Comparison of ENCODE assay signal across 1 cellular context in the genomic region with DNA sequence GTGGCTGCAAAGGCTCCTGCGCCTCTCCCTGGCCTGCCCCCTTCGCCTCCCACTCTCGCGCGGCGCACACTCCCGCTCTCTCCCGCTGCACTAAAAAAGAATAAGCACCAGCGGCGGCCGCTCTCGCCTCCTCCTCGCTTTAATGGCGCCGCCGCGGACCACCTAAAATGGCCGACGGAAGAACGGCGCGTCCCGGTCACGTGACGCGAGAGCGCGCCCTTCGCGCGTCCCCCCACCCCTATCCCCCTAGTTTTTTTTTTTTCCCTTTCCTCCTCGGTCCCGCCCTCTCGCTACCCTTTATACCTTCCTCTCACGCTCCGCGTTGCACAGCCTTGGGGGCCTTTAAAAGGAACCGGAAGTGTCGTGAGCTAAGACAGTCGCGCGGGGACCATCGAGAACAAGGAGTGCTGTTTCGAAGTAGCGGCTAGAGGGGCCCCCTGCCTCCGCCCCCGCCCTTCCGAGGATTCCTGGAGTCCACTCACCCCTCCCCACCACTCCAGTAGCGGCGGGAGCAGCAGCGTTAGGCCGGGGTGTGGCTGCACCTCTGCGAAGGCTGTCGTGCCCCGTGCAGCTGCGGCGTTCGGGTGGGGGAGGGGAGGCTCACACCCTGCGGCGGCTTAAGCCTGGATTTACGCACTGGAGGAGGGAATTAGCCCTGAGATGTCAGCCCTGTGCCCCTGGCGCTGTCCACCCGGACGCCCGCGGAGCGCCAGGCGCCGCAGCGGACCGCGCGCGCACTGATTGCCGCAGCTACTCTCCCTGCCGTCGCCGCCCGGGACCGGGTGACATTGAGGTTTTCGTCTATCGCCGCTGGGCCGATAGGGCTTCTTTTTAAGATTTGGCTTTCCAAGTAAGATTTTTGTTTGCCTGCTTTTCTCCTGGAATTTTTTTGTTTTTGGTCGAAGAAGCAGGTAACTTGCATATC.
TF ChIP-seq lines count a peak whose summit lies in the region.

A gene with protein sequence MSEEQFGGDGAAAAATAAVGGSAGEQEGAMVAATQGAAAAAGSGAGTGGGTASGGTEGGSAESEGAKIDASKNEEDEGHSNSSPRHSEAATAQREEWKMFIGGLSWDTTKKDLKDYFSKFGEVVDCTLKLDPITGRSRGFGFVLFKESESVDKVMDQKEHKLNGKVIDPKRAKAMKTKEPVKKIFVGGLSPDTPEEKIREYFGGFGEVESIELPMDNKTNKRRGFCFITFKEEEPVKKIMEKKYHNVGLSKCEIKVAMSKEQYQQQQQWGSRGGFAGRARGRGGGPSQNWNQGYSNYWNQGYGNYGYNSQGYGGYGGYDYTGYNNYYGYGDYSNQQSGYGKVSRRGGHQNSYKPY (minus strand): TSS at position 176 of the 925 bp plus-strand sequence. CDS start 313 bp downstream, outside the sequence.

TF ChIP-seq in HepG2, 621 proteins besides CTCF, POLR2A, EP300 and RAD21 (continued from another document and continues in another):
- TF ChIP-seq, protein P1, sequence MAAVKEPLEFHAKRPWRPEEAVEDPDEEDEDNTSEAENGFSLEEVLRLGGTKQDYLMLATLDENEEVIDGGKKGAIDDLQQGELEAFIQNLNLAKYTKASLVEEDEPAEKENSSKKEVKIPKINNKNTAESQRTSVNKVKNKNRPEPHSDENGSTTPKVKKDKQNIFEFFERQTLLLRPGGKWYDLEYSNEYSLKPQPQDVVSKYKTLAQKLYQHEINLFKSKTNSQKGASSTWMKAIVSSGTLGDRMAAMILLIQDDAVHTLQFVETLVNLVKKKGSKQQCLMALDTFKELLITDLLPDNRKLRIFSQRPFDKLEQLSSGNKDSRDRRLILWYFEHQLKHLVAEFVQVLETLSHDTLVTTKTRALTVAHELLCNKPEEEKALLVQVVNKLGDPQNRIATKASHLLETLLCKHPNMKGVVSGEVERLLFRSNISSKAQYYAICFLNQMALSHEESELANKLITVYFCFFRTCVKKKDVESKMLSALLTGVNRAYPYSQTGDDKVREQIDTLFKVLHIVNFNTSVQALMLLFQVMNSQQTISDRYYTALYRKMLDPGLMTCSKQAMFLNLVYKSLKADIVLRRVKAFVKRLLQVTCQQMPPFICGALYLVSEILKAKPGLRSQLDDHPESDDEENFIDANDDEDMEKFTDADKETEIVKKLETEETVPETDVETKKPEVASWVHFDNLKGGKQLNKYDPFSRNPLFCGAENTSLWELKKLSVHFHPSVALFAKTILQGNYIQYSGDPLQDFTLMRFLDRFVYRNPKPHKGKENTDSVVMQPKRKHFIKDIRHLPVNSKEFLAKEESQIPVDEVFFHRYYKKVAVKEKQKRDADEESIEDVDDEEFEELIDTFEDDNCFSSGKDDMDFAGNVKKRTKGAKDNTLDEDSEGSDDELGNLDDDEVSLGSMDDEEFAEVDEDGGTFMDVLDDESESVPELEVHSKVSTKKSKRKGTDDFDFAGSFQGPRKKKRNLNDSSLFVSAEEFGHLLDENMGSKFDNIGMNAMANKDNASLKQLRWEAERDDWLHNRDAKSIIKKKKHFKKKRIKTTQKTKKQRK (IDR thresholded peaks at IDR 0.05; ENCODE audit: low read length): no peak
- TF ChIP-seq NFKB2 (CRISPR knock-in tag; IDR thresholded peaks at IDR 0.05; ENCODE audit: borderline replicate concordance) (peak; percentile 82; the same call in 1 of the 2 replicates), ZNF256 (CRISPR knock-in tag; conservative IDR thresholded peaks at IDR 0.05) (peak; percentile 52; the same call in 1 of the 2 replicates), HNRNPH1 (optimal IDR thresholded peaks at IDR 0.05; ENCODE audit: low read depth, low read length) (no peak), EHMT2 (IDR thresholded peaks at IDR 0.05; ENCODE audit: borderline replicate concordance, low read depth, low read length) (no peak), SP1 (IDR thresholded peaks at IDR 0.05) (no peak), SP1 (CRISPR knock-in tag; IDR thresholded peaks at IDR 0.05) (no peak; the same call in 1 of the 2 replicates), SYNCRIP (IDR thresholded peaks at IDR 0.05; ENCODE audit: insufficient read depth, low read depth, low read length) (no peak), ATAD3A (CRISPR knock-in tag; IDR thresholded peaks at IDR 0.05) (peak; percentile 62; the same call in 1 of the 2 replicates), IKZF4 (CRISPR knock-in tag; IDR thresholded peaks at IDR 0.05; ENCODE audit: borderline replicate concordance, low read depth, not compliant biosample characterization) (no peak), RXRA (CRISPR knock-in tag; IDR thresholded peaks at IDR 0.05) (peak; percentile 81), ZEB1 (IDR thresholded peaks at IDR 0.05; ENCODE audit: insufficient replicate concordance, low read depth) (no peak), RELA (CRISPR knock-in tag; IDR thresholded peaks at IDR 0.05) (0 out of 2 replicates have a peak, but pooled peaks have one; percentile 48), NBN (conservative IDR thresholded peaks at IDR 0.05) (no peak), ZNF446 (CRISPR knock-in tag; IDR thresholded peaks at IDR 0.05) (no peak), ZNF253 (CRISPR knock-in tag; IDR thresholded peaks at IDR 0.05; ENCODE audit: borderline replicate concordance) (peak; percentile 65; the same call in 1 of the 2 replicates), SMAD3 (CRISPR knock-in tag; IDR thresholded peaks at IDR 0.05) (no peak; the same call in none of the 2 replicates), POLR2G (IDR thresholded peaks at IDR 0.05; ENCODE audit: low read depth, low read length) (peak; percentile 85), FOXP1 (IDR thresholded peaks at IDR 0.05) (no peak), FOXP1 (CRISPR knock-in tag; IDR thresholded peaks at IDR 0.05) (no peak), SUZ12 (IDR thresholded peaks at IDR 0.05; ENCODE audit: low read depth, low read length) (no peak), ZNF101 (CRISPR knock-in tag; IDR thresholded peaks at IDR 0.05; ENCODE audit: borderline replicate concordance, low read depth) (peak; percentile 49; the same call in 1 of the 2 replicates), ETV5 (CRISPR knock-in tag; IDR thresholded peaks at IDR 0.05; ENCODE audit: borderline replicate concordance) (peak; percentile 57; the same call in 1 of the 2 replicates), CAMTA2 (CRISPR knock-in tag; IDR thresholded peaks at IDR 0.05; ENCODE audit: borderline replicate concordance) (peak; percentile 62; the same call in 1 of the 2 replicates), FOXK1 (CRISPR knock-in tag; IDR thresholded peaks at IDR 0.05; ENCODE audit: borderline replicate concordance, low read depth) (peak; percentile 65), SALL1 (CRISPR knock-in tag; IDR thresholded peaks at IDR 0.05) (peak; percentile 83), GATAD2A (CRISPR knock-in tag; IDR thresholded peaks at IDR 0.05) (peak; percentile 72)
- TF ChIP-seq, protein P2, sequence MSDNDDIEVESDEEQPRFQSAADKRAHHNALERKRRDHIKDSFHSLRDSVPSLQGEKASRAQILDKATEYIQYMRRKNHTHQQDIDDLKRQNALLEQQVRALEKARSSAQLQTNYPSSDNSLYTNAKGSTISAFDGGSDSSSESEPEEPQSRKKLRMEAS (IDR thresholded peaks at IDR 0.05): peak; percentile 88
- TF ChIP-seq, protein P3, sequence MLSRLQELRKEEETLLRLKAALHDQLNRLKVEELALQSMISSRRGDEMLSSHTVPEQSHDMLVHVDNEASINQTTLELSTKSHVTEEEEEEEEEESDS (CRISPR knock-in tag; IDR thresholded peaks at IDR 0.05; ENCODE audit: borderline replicate concordance): no peak
- TF ChIP-seq, protein P4, sequence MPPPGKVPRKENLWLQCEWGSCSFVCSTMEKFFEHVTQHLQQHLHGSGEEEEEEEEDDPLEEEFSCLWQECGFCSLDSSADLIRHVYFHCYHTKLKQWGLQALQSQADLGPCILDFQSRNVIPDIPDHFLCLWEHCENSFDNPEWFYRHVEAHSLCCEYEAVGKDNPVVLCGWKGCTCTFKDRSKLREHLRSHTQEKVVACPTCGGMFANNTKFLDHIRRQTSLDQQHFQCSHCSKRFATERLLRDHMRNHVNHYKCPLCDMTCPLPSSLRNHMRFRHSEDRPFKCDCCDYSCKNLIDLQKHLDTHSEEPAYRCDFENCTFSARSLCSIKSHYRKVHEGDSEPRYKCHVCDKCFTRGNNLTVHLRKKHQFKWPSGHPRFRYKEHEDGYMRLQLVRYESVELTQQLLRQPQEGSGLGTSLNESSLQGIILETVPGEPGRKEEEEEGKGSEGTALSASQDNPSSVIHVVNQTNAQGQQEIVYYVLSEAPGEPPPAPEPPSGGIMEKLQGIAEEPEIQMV (CRISPR knock-in tag; IDR thresholded peaks at IDR 0.05; ENCODE audit: low read depth): peak; percentile 97
- TF ChIP-seq, protein P5, sequence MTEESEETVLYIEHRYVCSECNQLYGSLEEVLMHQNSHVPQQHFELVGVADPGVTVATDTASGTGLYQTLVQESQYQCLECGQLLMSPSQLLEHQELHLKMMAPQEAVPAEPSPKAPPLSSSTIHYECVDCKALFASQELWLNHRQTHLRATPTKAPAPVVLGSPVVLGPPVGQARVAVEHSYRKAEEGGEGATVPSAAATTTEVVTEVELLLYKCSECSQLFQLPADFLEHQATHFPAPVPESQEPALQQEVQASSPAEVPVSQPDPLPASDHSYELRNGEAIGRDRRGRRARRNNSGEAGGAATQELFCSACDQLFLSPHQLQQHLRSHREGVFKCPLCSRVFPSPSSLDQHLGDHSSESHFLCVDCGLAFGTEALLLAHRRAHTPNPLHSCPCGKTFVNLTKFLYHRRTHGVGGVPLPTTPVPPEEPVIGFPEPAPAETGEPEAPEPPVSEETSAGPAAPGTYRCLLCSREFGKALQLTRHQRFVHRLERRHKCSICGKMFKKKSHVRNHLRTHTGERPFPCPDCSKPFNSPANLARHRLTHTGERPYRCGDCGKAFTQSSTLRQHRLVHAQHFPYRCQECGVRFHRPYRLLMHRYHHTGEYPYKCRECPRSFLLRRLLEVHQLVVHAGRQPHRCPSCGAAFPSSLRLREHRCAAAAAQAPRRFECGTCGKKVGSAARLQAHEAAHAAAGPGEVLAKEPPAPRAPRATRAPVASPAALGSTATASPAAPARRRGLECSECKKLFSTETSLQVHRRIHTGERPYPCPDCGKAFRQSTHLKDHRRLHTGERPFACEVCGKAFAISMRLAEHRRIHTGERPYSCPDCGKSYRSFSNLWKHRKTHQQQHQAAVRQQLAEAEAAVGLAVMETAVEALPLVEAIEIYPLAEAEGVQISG (CRISPR knock-in tag; IDR thresholded peaks at IDR 0.05): peak; percentile 99
- TF ChIP-seq, protein P6, sequence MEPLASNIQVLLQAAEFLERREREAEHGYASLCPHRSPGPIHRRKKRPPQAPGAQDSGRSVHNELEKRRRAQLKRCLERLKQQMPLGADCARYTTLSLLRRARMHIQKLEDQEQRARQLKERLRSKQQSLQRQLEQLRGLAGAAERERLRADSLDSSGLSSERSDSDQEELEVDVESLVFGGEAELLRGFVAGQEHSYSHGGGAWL (CRISPR knock-in tag; IDR thresholded peaks at IDR 0.05): peak; percentile 80
- TF ChIP-seq, protein P7, sequence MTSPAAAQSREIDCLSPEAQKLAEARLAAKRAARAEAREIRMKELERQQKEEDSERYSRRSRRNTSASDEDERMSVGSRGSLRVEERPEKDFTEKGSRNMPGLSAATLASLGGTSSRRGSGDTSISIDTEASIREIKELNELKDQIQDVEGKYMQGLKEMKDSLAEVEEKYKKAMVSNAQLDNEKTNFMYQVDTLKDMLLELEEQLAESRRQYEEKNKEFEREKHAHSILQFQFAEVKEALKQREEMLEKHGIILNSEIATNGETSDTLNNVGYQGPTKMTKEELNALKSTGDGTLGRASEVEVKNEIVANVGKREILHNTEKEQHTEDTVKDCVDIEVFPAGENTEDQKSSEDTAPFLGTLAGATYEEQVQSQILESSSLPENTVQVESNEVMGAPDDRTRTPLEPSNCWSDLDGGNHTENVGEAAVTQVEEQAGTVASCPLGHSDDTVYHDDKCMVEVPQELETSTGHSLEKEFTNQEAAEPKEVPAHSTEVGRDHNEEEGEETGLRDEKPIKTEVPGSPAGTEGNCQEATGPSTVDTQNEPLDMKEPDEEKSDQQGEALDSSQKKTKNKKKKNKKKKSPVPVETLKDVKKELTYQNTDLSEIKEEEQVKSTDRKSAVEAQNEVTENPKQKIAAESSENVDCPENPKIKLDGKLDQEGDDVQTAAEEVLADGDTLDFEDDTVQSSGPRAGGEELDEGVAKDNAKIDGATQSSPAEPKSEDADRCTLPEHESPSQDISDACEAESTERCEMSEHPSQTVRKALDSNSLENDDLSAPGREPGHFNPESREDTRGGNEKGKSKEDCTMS (CRISPR knock-in tag; conservative IDR thresholded peaks at IDR 0.05): peak; percentile 71; the same call in 1 of the 2 replicates
- TF ChIP-seq, protein P8, sequence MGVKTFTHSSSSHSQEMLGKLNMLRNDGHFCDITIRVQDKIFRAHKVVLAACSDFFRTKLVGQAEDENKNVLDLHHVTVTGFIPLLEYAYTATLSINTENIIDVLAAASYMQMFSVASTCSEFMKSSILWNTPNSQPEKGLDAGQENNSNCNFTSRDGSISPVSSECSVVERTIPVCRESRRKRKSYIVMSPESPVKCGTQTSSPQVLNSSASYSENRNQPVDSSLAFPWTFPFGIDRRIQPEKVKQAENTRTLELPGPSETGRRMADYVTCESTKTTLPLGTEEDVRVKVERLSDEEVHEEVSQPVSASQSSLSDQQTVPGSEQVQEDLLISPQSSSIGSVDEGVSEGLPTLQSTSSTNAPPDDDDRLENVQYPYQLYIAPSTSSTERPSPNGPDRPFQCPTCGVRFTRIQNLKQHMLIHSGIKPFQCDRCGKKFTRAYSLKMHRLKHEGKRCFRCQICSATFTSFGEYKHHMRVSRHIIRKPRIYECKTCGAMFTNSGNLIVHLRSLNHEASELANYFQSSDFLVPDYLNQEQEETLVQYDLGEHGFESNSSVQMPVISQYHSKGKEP (CRISPR knock-in tag; IDR thresholded peaks at IDR 0.05): no peak
- TF ChIP-seq, protein P9, sequence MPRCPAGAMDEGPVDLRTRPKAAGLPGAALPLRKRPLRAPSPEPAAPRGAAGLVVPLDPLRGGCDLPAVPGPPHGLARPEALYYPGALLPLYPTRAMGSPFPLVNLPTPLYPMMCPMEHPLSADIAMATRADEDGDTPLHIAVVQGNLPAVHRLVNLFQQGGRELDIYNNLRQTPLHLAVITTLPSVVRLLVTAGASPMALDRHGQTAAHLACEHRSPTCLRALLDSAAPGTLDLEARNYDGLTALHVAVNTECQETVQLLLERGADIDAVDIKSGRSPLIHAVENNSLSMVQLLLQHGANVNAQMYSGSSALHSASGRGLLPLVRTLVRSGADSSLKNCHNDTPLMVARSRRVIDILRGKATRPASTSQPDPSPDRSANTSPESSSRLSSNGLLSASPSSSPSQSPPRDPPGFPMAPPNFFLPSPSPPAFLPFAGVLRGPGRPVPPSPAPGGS (CRISPR knock-in tag; IDR thresholded peaks at IDR 0.05): no peak
- TF ChIP-seq, protein P10, sequence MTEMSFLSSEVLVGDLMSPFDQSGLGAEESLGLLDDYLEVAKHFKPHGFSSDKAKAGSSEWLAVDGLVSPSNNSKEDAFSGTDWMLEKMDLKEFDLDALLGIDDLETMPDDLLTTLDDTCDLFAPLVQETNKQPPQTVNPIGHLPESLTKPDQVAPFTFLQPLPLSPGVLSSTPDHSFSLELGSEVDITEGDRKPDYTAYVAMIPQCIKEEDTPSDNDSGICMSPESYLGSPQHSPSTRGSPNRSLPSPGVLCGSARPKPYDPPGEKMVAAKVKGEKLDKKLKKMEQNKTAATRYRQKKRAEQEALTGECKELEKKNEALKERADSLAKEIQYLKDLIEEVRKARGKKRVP (CRISPR knock-in tag; IDR thresholded peaks at IDR 0.05): peak in 1 of 2 experiments; percentile 69; a peak in 2 of 4 replicates
